ENCODE assay signal across 1 cellular context in genomic region chr14:56648508-56649301, GRCh38.
TF ChIP-seq lines count a peak whose summit lies in the region.

No MANE protein-coding gene starts in this region.

TF ChIP-seq in H1, 55 proteins besides CTCF, POLR2A, EP300 and RAD21:
- TF ChIP-seq JUND (IDR thresholded peaks at IDR 0.05; ENCODE audit: low read length) (peak; percentile 54; the same call in 1 of the 2 replicates), SIRT6 (IDR thresholded peaks at IDR 0.05; ENCODE audit: low read length) (no peak)
TF ChIP-seq in H1: peak in this region for 1.
